In the genomic region with DNA sequence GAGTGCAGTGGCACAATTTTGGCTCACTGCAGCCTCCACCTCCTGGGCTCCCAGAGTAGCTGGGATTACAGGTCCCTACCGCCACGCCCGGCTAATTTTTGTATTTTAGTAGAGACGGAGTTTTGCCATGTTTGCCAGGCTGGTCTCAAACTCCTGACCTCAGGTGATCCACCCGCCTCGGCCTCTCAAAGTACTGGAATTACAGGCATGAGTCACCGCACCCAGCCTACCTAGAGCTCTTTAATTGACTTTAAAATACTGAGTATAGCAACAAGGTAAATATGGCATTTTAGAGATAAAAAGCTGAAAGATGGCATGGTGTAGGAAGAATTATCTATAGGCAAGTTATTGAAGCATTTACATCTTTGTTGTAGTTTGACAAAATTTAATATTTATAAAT, we compare ENCODE assay signal across 9 cellular contexts.
"Had no signal": no experiment of that assay in that cellular context is flagged by ENCODE, and none has a peak within 500 bp of the region (broad histone marks: within the 10 kb centered on the region; RNA-seq: fewer than 3 reads in every experiment).

No MANE protein-coding gene starts in this region.

- DNase-seq: H9, HCEC 1CT, HFFc6, IMR-90, KG1 had no signal

- H3K4me3 ChIP-seq: GM23338, K562 had no signal

- H2AFZ ChIP-seq: GM23338 had no signal

- ATAC-seq: GM23338, HepG2, K562 had no signal

- H3K27ac ChIP-seq: HL-60 had no signal

- H3K4me2 ChIP-seq: GM23338 had no signal
